Comparison of ENCODE assay signal across 9 cellular contexts in genomic region chr2:95158441-95158840, GRCh38. TPM values are rescaled to one million over a fixed set of nuclear protein-coding genes. Genes with fewer than 3 reads are reported as not detected.
A peak's percentile ranks its signal among the peaks of the same experiment; 100 is the strongest.
DNase-seq lines count a peak whose midpoint lies in the region; ATAC-seq and TF ChIP-seq lines count a peak whose summit lies in the region.
"Had no signal": no experiment of that assay in that cellular context is flagged by ENCODE, and none has a peak within 500 bp of the region (broad histone marks: within the 10 kb centered on the region; RNA-seq: fewer than 3 reads in every experiment).

No MANE protein-coding gene starts in this region.

- peak overlapping the region; percentile 80 for H3K4me3 Mint-ChIP-seq in activated T-helper 1 cell treated with anti-CD3 and anti-CD28 coated beads, Interleukin-12 subunit alpha, Interleukin-12 subunit beta, Interleukin-2, Interleukin-4 antibody, amounts not matched to agents 30 ng/mL and 10 ng/mL and 1 ng/mL, durations not matched to agents 14 hours and 24 hours and 36 hours
- H3K4me3 Mint-ChIP-seq in stimulated activated effector memory CD8-positive, alpha-beta T cell treated with anti-CD3 and anti-CD28 coated beads, Interleukin-12 subunit alpha, Interleukin-12 subunit beta, amount 100 ng/mL, for 72 hours = peak overlapping the region; percentile 78

- intact Hi-C loops in activated T-helper 1 cell treated with anti-CD3 and anti-CD28 coated beads, Interleukin-12 subunit alpha, Interleukin-12 subunit beta, Interleukin-2, Interleukin-4 antibody, amounts not matched to agents 30 ng/mL and 10 ng/mL and 1 ng/mL, durations not matched to agents 14 hours and 24 hours and 36 hours (cut with micrococcal nuclease) = loop anchor here (2.0 kb wide), 1 partner anchor 136 kb away; no protein-coding TSS in a partner anchor

- peaks cover 0 to 55% of the 10 kb centered on the region in 2 experiments; a peak in 2 of 3 replicates for H3K36me3 ChIP-seq in HEK293 (ENCODE audit: control insufficient read depth in 2 of 2, insufficient read depth in 1 of 2, low read length in 2 of 2)

- H3K9me3 ChIP-seq in HEK293 (ENCODE audit: control insufficient read depth, insufficient read depth, low read depth, low read length) (no peaks in the 10 kb centered on the region), iPS-18c (ENCODE audit: control insufficient read depth, insufficient read depth, low read length) (no peaks in the 10 kb centered on the region)

- H3K27ac Mint-ChIP-seq in activated T-helper 1 cell treated with anti-CD3 and anti-CD28 coated beads, Interleukin-12 subunit alpha, Interleukin-12 subunit beta, Interleukin-2, Interleukin-4 antibody, amounts not matched to agents 30 ng/mL and 10 ng/mL and 1 ng/mL, durations not matched to agents 14 hours and 24 hours and 36 hours = no peak overlapping the region
- peak overlapping the region; percentile 87 for H3K27ac Mint-ChIP-seq in stimulated activated effector memory CD8-positive, alpha-beta T cell treated with anti-CD3 and anti-CD28 coated beads, Interleukin-12 subunit alpha, Interleukin-12 subunit beta, amount 100 ng/mL, for 72 hours

- no peak for ATAC-seq in stimulated activated effector memory CD8-positive, alpha-beta T cell treated with anti-CD3 and anti-CD28 coated beads, Interleukin-12 subunit alpha, Interleukin-12 subunit beta, amount 100 ng/mL, for 72 hours
- ATAC-seq in activated CD4-positive, CD25-positive, alpha-beta regulatory T cell treated with anti-CD3 and anti-CD28 coated beads, Interleukin-2, amount 50 U/mL, for 24 hours = no peak
- ATAC-seq in HG03571 (IDR thresholded peaks at IDR 0.05; ENCODE audit: unreplicated experiment) = no peak

- peaks cover 25% of the 10 kb centered on the region for H3K4me1 Mint-ChIP-seq in activated T-helper 1 cell treated with anti-CD3 and anti-CD28 coated beads, Interleukin-12 subunit alpha, Interleukin-12 subunit beta, Interleukin-2, Interleukin-4 antibody, amounts not matched to agents 30 ng/mL and 10 ng/mL and 1 ng/mL, durations not matched to agents 14 hours and 24 hours and 36 hours (ENCODE audit: low read depth)
- H3K4me1 Mint-ChIP-seq in stimulated activated effector memory CD8-positive, alpha-beta T cell treated with anti-CD3 and anti-CD28 coated beads, Interleukin-12 subunit alpha, Interleukin-12 subunit beta, amount 100 ng/mL, for 72 hours = peaks cover 17% of the 10 kb centered on the region

- H3K9me3 Mint-ChIP-seq in activated T-helper 1 cell treated with anti-CD3 and anti-CD28 coated beads, Interleukin-12 subunit alpha, Interleukin-12 subunit beta, Interleukin-2, Interleukin-4 antibody, amounts not matched to agents 30 ng/mL and 10 ng/mL and 1 ng/mL, durations not matched to agents 14 hours and 24 hours and 36 hours = peaks cover 28% of the 10 kb centered on the region
- H3K9me3 Mint-ChIP-seq in stimulated activated effector memory CD8-positive, alpha-beta T cell treated with anti-CD3 and anti-CD28 coated beads, Interleukin-12 subunit alpha, Interleukin-12 subunit beta, amount 100 ng/mL, for 72 hours = peaks cover 5% of the 10 kb centered on the region

- no peaks in the 10 kb centered on the region for H3K27me3 Mint-ChIP-seq in activated T-helper 1 cell treated with anti-CD3 and anti-CD28 coated beads, Interleukin-12 subunit alpha, Interleukin-12 subunit beta, Interleukin-2, Interleukin-4 antibody, amounts not matched to agents 30 ng/mL and 10 ng/mL and 1 ng/mL, durations not matched to agents 14 hours and 24 hours and 36 hours (ENCODE audit: insufficient read depth)

- CTCF ChIA-PET in HEK293 (lab: Yijun Ruan, JAX) = no interaction called here

- no peak for TF ChIP-seq CTCF in HEK293 (tag by site-specific recombination; IDR thresholded peaks at IDR 0.05)

- no peaks in the 10 kb centered on the region for H3K4me1 ChIP-seq in HEK293 (ENCODE audit: control insufficient read depth, insufficient read depth, low read length)

- POLR2A ChIA-PET in HEK293 (lab: Yijun Ruan, JAX) = interaction anchor here (0.7 to 1.3 kb wide), 2 partner anchors 9 to 37 kb away, joined by 3 to 4 read pairs; partner anchors contain the start of gene MRPS5

- H3K4me3 ChIP-seq in HEK293 (ENCODE audit: low read depth, low read length) = peak overlapping the region; percentile 61; the same call in 1 of the 2 replicates
- peak overlapping the region; percentile 84 for H3K4me3 ChIP-seq in iPS-18c (ENCODE audit: insufficient read depth, low read depth, low read length)

- no peak overlapping the region for H3K27ac ChIP-seq in HEK293 (ENCODE audit: extremely low read depth, low read depth, low read length)

- H3K36me3 Mint-ChIP-seq in activated T-helper 1 cell treated with anti-CD3 and anti-CD28 coated beads, Interleukin-12 subunit alpha, Interleukin-12 subunit beta, Interleukin-2, Interleukin-4 antibody, amounts not matched to agents 30 ng/mL and 10 ng/mL and 1 ng/mL, durations not matched to agents 14 hours and 24 hours and 36 hours (ENCODE audit: low read depth) = peaks cover 23% of the 10 kb centered on the region
- peaks cover 33% of the 10 kb centered on the region for H3K36me3 Mint-ChIP-seq in stimulated activated effector memory CD8-positive, alpha-beta T cell treated with anti-CD3 and anti-CD28 coated beads, Interleukin-12 subunit alpha, Interleukin-12 subunit beta, amount 100 ng/mL, for 72 hours

- DNase-seq in activated T-helper 1 cell treated with anti-CD3 and anti-CD28 coated beads, Interleukin-12 subunit alpha, Interleukin-12 subunit beta, Interleukin-2, Interleukin-4 antibody, amounts not matched to agents 30 ng/mL and 10 ng/mL and 1 ng/mL, durations not matched to agents 14 hours and 24 hours and 36 hours (ENCODE audit: low spot score) = no peak
- no peak for DNase-seq in stimulated activated effector memory CD8-positive, alpha-beta T cell treated with anti-CD3 and anti-CD28 coated beads, Interleukin-12 subunit alpha, Interleukin-12 subunit beta, amount 100 ng/mL, for 72 hours (ENCODE audit: low spot score in 2 of 2)
- no peak for DNase-seq in activated gamma-delta T cell (lab: John Stamatoyannopoulos, UW)
- DNase-seq in dermis blood vessel endothelial cell = no peak
- DNase-seq: activated CD8-positive, alpha-beta memory T cell treated with anti-CD3 and anti-CD28 coated beads for 24 hours had no signal

TF ChIP-seq in HEK293, 187 proteins besides CTCF, POLR2A, EP300 and RAD21:
- TF ChIP-seq ZNF658 (tag by site-specific recombination; IDR thresholded peaks at IDR 0.05) (no peak), ZNF341 (tag by site-specific recombination; IDR thresholded peaks at IDR 0.05; ENCODE audit: low read depth) (no peak), ZBTB7A (tag by site-specific recombination; IDR thresholded peaks at IDR 0.05; ENCODE audit: low read depth) (no peak), SETDB1 (IDR thresholded peaks at IDR 0.05; ENCODE audit: insufficient read length, low read length) (no peak), ZNF48 (tag by site-specific recombination; IDR thresholded peaks at IDR 0.05) (no peak), ZNF571 (tag by site-specific recombination; IDR thresholded peaks at IDR 0.05) (no peak), ZNF830 (tag by site-specific recombination; IDR thresholded peaks at IDR 0.05; ENCODE audit: low read depth) (no peak), ZNF76 (tag by site-specific recombination; IDR thresholded peaks at IDR 0.05; ENCODE audit: borderline replicate concordance, low read depth) (no peak), ZNF266 (tag by site-specific recombination; IDR thresholded peaks at IDR 0.05; ENCODE audit: low read depth) (no peak), SCRT2 (tag by site-specific recombination; IDR thresholded peaks at IDR 0.05) (no peak)
- TF ChIP-seq, protein P1, sequence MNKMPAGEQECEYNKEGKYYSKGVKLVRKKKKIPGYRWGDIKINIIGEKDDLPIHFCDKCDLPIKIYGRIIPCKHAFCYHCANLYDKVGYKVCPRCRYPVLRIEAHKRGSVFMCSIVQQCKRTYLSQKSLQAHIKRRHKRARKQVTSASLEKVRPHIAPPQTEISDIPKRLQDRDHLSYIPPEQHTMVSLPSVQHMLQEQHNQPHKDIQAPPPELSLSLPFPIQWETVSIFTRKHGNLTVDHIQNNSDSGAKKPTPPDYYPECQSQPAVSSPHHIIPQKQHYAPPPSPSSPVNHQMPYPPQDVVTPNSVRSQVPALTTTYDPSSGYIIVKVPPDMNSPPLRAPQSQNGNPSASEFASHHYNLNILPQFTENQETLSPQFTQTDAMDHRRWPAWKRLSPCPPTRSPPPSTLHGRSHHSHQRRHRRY (tag by site-specific recombination; IDR thresholded peaks at IDR 0.05) = no peak

RNA-seq across cellular contexts. Expression of gene ZNF514, which starts 1.2 kb away (rescaled TPM):
- 9.9 and 10.1 TPM in 2 replicates for total RNA-seq in activated T-helper 1 cell treated with anti-CD3 and anti-CD28 coated beads, Interleukin-12 subunit alpha, Interleukin-12 subunit beta, Interleukin-2, Interleukin-4 antibody, amounts not matched to agents 30 ng/mL and 10 ng/mL and 1 ng/mL, durations not matched to agents 14 hours and 24 hours and 36 hours
- 8.7 and 14.0 TPM in 2 replicates for total RNA-seq in dermis blood vessel endothelial cell

RNA-seq across cellular contexts. Expression of gene ZNF2, which starts 7.2 kb away (rescaled TPM):
- 3.8 and 3.9 TPM in 2 replicates for total RNA-seq in activated T-helper 1 cell treated with anti-CD3 and anti-CD28 coated beads, Interleukin-12 subunit alpha, Interleukin-12 subunit beta, Interleukin-2, Interleukin-4 antibody, amounts not matched to agents 30 ng/mL and 10 ng/mL and 1 ng/mL, durations not matched to agents 14 hours and 24 hours and 36 hours
- 8.8 and 12.4 TPM in 2 replicates for total RNA-seq in dermis blood vessel endothelial cell

RNA-seq across cellular contexts. Expression of gene MRPS5, which starts 36.8 kb away (rescaled TPM):
- 89.6 and 93.6 TPM in 2 replicates for total RNA-seq in activated T-helper 1 cell treated with anti-CD3 and anti-CD28 coated beads, Interleukin-12 subunit alpha, Interleukin-12 subunit beta, Interleukin-2, Interleukin-4 antibody, amounts not matched to agents 30 ng/mL and 10 ng/mL and 1 ng/mL, durations not matched to agents 14 hours and 24 hours and 36 hours
- 56.3 and 62.7 TPM in 2 replicates for total RNA-seq in dermis blood vessel endothelial cell

RNA-seq across cellular contexts. Expression of gene ZNF892, which starts 48.9 kb away (rescaled TPM):
- 4.7 and 5.9 TPM in 2 replicates for total RNA-seq in activated T-helper 1 cell treated with anti-CD3 and anti-CD28 coated beads, Interleukin-12 subunit alpha, Interleukin-12 subunit beta, Interleukin-2, Interleukin-4 antibody, amounts not matched to agents 30 ng/mL and 10 ng/mL and 1 ng/mL, durations not matched to agents 14 hours and 24 hours and 36 hours
- total RNA-seq in dermis blood vessel endothelial cell = 7.7 and 8.7 TPM in 2 replicates
